8 cellular contexts compared by ENCODE assay signal in the genomic region with DNA sequence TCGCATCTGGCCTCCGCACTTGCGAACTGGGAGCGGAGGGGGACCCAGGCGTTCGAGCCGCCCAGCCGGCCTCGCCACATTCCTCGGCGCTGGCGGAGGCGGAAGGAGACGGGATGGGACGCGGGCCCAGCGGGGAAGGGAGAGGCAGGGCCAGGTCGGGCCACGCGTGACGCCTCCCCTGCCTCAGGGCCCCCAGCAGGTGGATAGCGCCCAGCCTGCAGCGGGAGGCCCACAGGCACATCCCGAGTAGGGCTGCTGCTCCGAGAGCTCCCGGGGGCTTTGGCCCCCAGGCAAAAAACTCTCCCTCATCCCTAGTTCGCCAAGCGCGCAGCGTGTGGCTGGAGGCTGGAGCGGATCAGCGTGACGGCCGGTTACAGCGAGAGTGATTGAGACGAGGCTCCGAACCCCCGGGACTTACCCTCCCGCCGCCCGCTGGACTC. TPM values are rescaled to one million over a fixed set of nuclear protein-coding genes. Genes with fewer than 3 reads are reported as not detected.
DNase-seq lines count a peak whose midpoint lies in the region; ATAC-seq and TF ChIP-seq lines count a peak whose summit lies in the region.

No MANE protein-coding gene starts in this region.

- peak overlapping the region; percentile 40 to 87 (median 69) for H3K4me3 Mint-ChIP-seq in CD8-positive, alpha-beta memory T cell
- H3K4me3 Mint-ChIP-seq in activated T-helper 2 cell treated with anti-CD3 and anti-CD28 coated beads, Interferon-gamma antibody, Interleukin-2, Interleukin-4, amounts not matched to agents 10 μg/mL and 5 μg/mL and 100 μg/mL, durations not matched to agents 14 hours and 24 hours and 36 hours (ENCODE audit: low read depth), result peak overlapping the region; percentile 64

- H3K36me3 Mint-ChIP-seq in CD8-positive, alpha-beta memory T cell, result no peaks in the 10 kb centered on the region
- no peaks in the 10 kb centered on the region for H3K36me3 Mint-ChIP-seq in activated T-helper 2 cell treated with anti-CD3 and anti-CD28 coated beads, Interferon-gamma antibody, Interleukin-2, Interleukin-4, amounts not matched to agents 10 μg/mL and 5 μg/mL and 100 μg/mL, durations not matched to agents 14 hours and 24 hours and 36 hours (ENCODE audit: low read depth)

- in situ Hi-C loops in GM13976 (cut with MboI; ENCODE audit: low sequenced_read_pairs, unreplicated experiment), result no loop called here

- ATAC-seq in left ventricle myocardium superior (peak; percentile 18), psoas muscle (peak in 3 of 4 donors; percentile 21 to 29 (median 26)), GM18873 (IDR thresholded peaks at IDR 0.05; ENCODE audit: low FRiP score, unreplicated experiment) (no peak)

- H3K4me1 Mint-ChIP-seq in CD8-positive, alpha-beta memory T cell, result peaks cover 38 to 63% (median 50%) of the 10 kb centered on the region in 3 donors
- H3K4me1 Mint-ChIP-seq in activated T-helper 2 cell treated with anti-CD3 and anti-CD28 coated beads, Interferon-gamma antibody, Interleukin-2, Interleukin-4, amounts not matched to agents 10 μg/mL and 5 μg/mL and 100 μg/mL, durations not matched to agents 14 hours and 24 hours and 36 hours (ENCODE audit: low read depth), result peaks cover 33% of the 10 kb centered on the region

- H3K9me3 Mint-ChIP-seq in CD8-positive, alpha-beta memory T cell, result no peaks in the 10 kb centered on the region
- H3K9me3 Mint-ChIP-seq in activated T-helper 2 cell treated with anti-CD3 and anti-CD28 coated beads, Interferon-gamma antibody, Interleukin-2, Interleukin-4, amounts not matched to agents 10 μg/mL and 5 μg/mL and 100 μg/mL, durations not matched to agents 14 hours and 24 hours and 36 hours, result no peaks in the 10 kb centered on the region

- peaks cover 37 to 39% of the 10 kb centered on the region in 2 donors for H3K27me3 Mint-ChIP-seq in CD8-positive, alpha-beta memory T cell
- H3K27me3 Mint-ChIP-seq in activated T-helper 2 cell treated with anti-CD3 and anti-CD28 coated beads, Interferon-gamma antibody, Interleukin-2, Interleukin-4, amounts not matched to agents 10 μg/mL and 5 μg/mL and 100 μg/mL, durations not matched to agents 14 hours and 24 hours and 36 hours (ENCODE audit: low read depth), result peaks cover 39% of the 10 kb centered on the region

- H3K27ac ChIP-seq in CD8-positive, alpha-beta memory T cell (ENCODE audit: low read depth, low read length), result peak overlapping the region; percentile 57
- no peak overlapping the region; the same call in 1 of the 2 replicates for H3K27ac ChIP-seq in HUES64 (ENCODE audit: low read depth, low read length)
- H3K27ac ChIP-seq in psoas muscle, result peak overlapping the region; percentile 81

- peak overlapping the region in 1 of 8 donors; percentile 51 for H3K27ac Mint-ChIP-seq in CD8-positive, alpha-beta memory T cell
- no peak overlapping the region for H3K27ac Mint-ChIP-seq in activated T-helper 2 cell treated with anti-CD3 and anti-CD28 coated beads, Interferon-gamma antibody, Interleukin-2, Interleukin-4, amounts not matched to agents 10 μg/mL and 5 μg/mL and 100 μg/mL, durations not matched to agents 14 hours and 24 hours and 36 hours

- POLR2A ChIA-PET in CD8-positive, alpha-beta memory T cell (lab: Charles Lee), result no interaction called here

- no peak for TF ChIP-seq CTCF in psoas muscle (IDR thresholded peaks at IDR 0.05)
- TF ChIP-seq CTCF in GM13976 (IDR thresholded peaks at IDR 0.05; ENCODE audit: borderline replicate concordance, control extremely low read depth, extremely low read depth, insufficient read depth, missing control alignments), result no peak

- CTCF ChIA-PET in CD8-positive, alpha-beta memory T cell (lab: Charles Lee), result interaction anchor here (1.2 to 1.6 kb wide), 4 partner anchors 9 to 98 kb away, joined by 3 to 5 read pairs (median 3); a partner anchor contains a TSS

- H3K36me3 ChIP-seq in CD8-positive, alpha-beta memory T cell (ENCODE audit: insufficient read depth, low read length), result no peaks in the 10 kb centered on the region
- H3K36me3 ChIP-seq in HUES64 (ENCODE audit: insufficient read depth, low read length), result peaks cover 7% of the 10 kb centered on the region; the same call in 1 of the 2 replicates
- H3K36me3 ChIP-seq in psoas muscle (ENCODE audit: insufficient read depth in 1 of 2, low read depth in 1 of 2), result peaks cover 0 to 30% of the 10 kb centered on the region in 2 donors

- H3K9ac ChIP-seq in HUES64 (ENCODE audit: low read depth, low read length), result peak overlapping the region; percentile 27

- peaks cover 51% of the 10 kb centered on the region for H3K27me3 ChIP-seq in CD8-positive, alpha-beta memory T cell (ENCODE audit: insufficient read depth, low read length, poor library complexity, severe bottlenecking)
- H3K27me3 ChIP-seq in HUES64 (ENCODE audit: insufficient read depth, low read length), result peaks cover 60% of the 10 kb centered on the region
- H3K27me3 ChIP-seq in psoas muscle (ENCODE audit: insufficient read depth in 3 of 3, low read length in 2 of 3), result no peaks in the 10 kb centered on the region

- H3K4me1 ChIP-seq in CD8-positive, alpha-beta memory T cell (ENCODE audit: insufficient read depth, low read length), result peaks cover 68% of the 10 kb centered on the region
- peaks cover 39% of the 10 kb centered on the region for H3K4me1 ChIP-seq in HUES64 (ENCODE audit: insufficient read depth, low read length)
- H3K4me1 ChIP-seq in psoas muscle, result peaks cover 45% of the 10 kb centered on the region

- DNase-seq in CD8-positive, alpha-beta memory T cell, result no peak
- no peak for DNase-seq in activated T-helper 2 cell treated with anti-CD3 and anti-CD28 coated beads, Interferon-gamma antibody, Interleukin-2, Interleukin-4, amounts not matched to agents 10 μg/mL and 5 μg/mL and 100 μg/mL, durations not matched to agents 14 hours and 24 hours and 36 hours (ENCODE audit: low spot score)
- DNase-seq in left ventricle myocardium superior (peak; percentile 77), psoas muscle (peak; percentile 68 to 83), COLO829 (ENCODE audit: low spot score) (no peak), GM13976 (ENCODE audit: low spot score) (no peak)

- peak overlapping the region; percentile 67 for H3K4me3 ChIP-seq in CD8-positive, alpha-beta memory T cell (ENCODE audit: low read length)
- H3K4me3 ChIP-seq in HUES64 (ENCODE audit: low read length) (peak overlapping the region; percentile 94), psoas muscle (peak overlapping the region; percentile 96)

- intact Hi-C loops in activated T-helper 2 cell treated with anti-CD3 and anti-CD28 coated beads, Interferon-gamma antibody, Interleukin-2, Interleukin-4, amounts not matched to agents 10 μg/mL and 5 μg/mL and 100 μg/mL, durations not matched to agents 14 hours and 24 hours and 36 hours (cut with micrococcal nuclease), result loop anchor here (2.0 to 5.0 kb wide), 3 partner anchors 17 to 106 kb away; a partner anchor contains a TSS
- intact Hi-C loops in left ventricle myocardium superior (cut with micrococcal nuclease), result no loop called here
- intact Hi-C loops in psoas muscle (cut with DNase I), result loop anchor here (2.0 to 10.0 kb wide), 3 partner anchors 57 to 361 kb away; a partner anchor contains a TSS

- H3K9me3 ChIP-seq in CD8-positive, alpha-beta memory T cell (ENCODE audit: low read length), result no peaks in the 10 kb centered on the region
- H3K9me3 ChIP-seq in HUES64 (ENCODE audit: insufficient read depth, low read depth, low read length) (no peaks in the 10 kb centered on the region), psoas muscle (no peaks in the 10 kb centered on the region)

- under 1% methylated on average over 41 of the region's 41 CpGs for WGBS in HUES64
- WGBS in psoas muscle, 3 donors, result 1% methylated on average over 35 to 41 of the region's 41 CpGs

RNA-seq across cellular contexts. Expression of a gene that starts 0.8 kb away (rescaled TPM):
- total RNA-seq in CD8-positive, alpha-beta memory T cell, result under 1 TPM; 0.38 to 0.70 TPM
- not detected for polyA plus RNA-seq in CD8-positive, alpha-beta memory T cell
- polyA plus RNA-seq in HUES64 (2013, experiment 1 of 2), result 10.0 TPM
- polyA plus RNA-seq in HUES64 (2013, experiment 2 of 2), result 12.9 TPM
- 0.57 and 1.0 TPM in 2 replicates for total RNA-seq in activated T-helper 2 cell treated with anti-CD3 and anti-CD28 coated beads, Interferon-gamma antibody, Interleukin-2, Interleukin-4, amounts not matched to agents 10 μg/mL and 5 μg/mL and 100 μg/mL, durations not matched to agents 14 hours and 24 hours and 36 hours
- total RNA-seq in left ventricle myocardium superior (35.7 TPM), psoas muscle (10 to 100 TPM; 15.0 to 33.8 (median 28.0) TPM)
- 10 to 100 TPM; 12.7 to 15.8 (median 14.2) TPM for polyA plus RNA-seq in psoas muscle

RNA-seq across cellular contexts. Expression of a gene that starts 5.6 kb away (rescaled TPM):
- under 1 TPM; 0.18 to 0.20 TPM for total RNA-seq in CD8-positive, alpha-beta memory T cell
- polyA plus RNA-seq in CD8-positive, alpha-beta memory T cell, result 1.9 TPM
- polyA plus RNA-seq in HUES64 (2013, experiment 1 of 2), result 0.20 TPM
- polyA plus RNA-seq in HUES64 (2013, experiment 2 of 2), result 1.1 TPM
- 0.16 and 0.23 TPM in 2 replicates for total RNA-seq in activated T-helper 2 cell treated with anti-CD3 and anti-CD28 coated beads, Interferon-gamma antibody, Interleukin-2, Interleukin-4, amounts not matched to agents 10 μg/mL and 5 μg/mL and 100 μg/mL, durations not matched to agents 14 hours and 24 hours and 36 hours
- 1.7 TPM for total RNA-seq in left ventricle myocardium superior
- 1 to 10 TPM; 1.2 to 5.0 (median 2.8) TPM for total RNA-seq in psoas muscle
- polyA plus RNA-seq in psoas muscle, result 1 to 10 TPM; 1.0 to 3.3 (median 1.6) TPM

RNA-seq across cellular contexts. Expression of a gene that starts 6.3 kb away (rescaled TPM):
- total RNA-seq in CD8-positive, alpha-beta memory T cell, result 1 to 10 TPM; 1.2 to 1.7 TPM
- 1.1 TPM for polyA plus RNA-seq in CD8-positive, alpha-beta memory T cell
- 4.1 TPM for polyA plus RNA-seq in HUES64 (2013, experiment 1 of 2)
- 6.6 TPM for polyA plus RNA-seq in HUES64 (2013, experiment 2 of 2)
- 1.3 and 2.4 TPM in 2 replicates for total RNA-seq in activated T-helper 2 cell treated with anti-CD3 and anti-CD28 coated beads, Interferon-gamma antibody, Interleukin-2, Interleukin-4, amounts not matched to agents 10 μg/mL and 5 μg/mL and 100 μg/mL, durations not matched to agents 14 hours and 24 hours and 36 hours
- total RNA-seq in left ventricle myocardium superior, result 7.0 TPM
- total RNA-seq in psoas muscle, result 1 to 10 TPM; 1.9 to 2.6 (median 2.2) TPM
- 1 to 10 TPM; 1.0 to 3.4 (median 1.1) TPM for polyA plus RNA-seq in psoas muscle

RNA-seq across cellular contexts. Expression of a gene that starts 16.9 kb away (rescaled TPM):
- total RNA-seq in CD8-positive, alpha-beta memory T cell, result 10 to 100 TPM; 10.6 to 11.6 TPM
- 3.4 TPM for polyA plus RNA-seq in CD8-positive, alpha-beta memory T cell
- 8.3 TPM for polyA plus RNA-seq in HUES64 (2013, experiment 1 of 2)
- 10.7 TPM for polyA plus RNA-seq in HUES64 (2013, experiment 2 of 2)
- 12.2 and 12.6 TPM in 2 replicates for total RNA-seq in activated T-helper 2 cell treated with anti-CD3 and anti-CD28 coated beads, Interferon-gamma antibody, Interleukin-2, Interleukin-4, amounts not matched to agents 10 μg/mL and 5 μg/mL and 100 μg/mL, durations not matched to agents 14 hours and 24 hours and 36 hours
- total RNA-seq in left ventricle myocardium superior (17.1 TPM), psoas muscle (10 to 100 TPM in 1 of 4 donors, 1 to 10 TPM in 3; 3.8 to 11.9 (median 5.7) TPM)
- 1 to 10 TPM; 2.7 to 4.9 (median 4.2) TPM for polyA plus RNA-seq in psoas muscle

Comparison
In these comparisons a context has a peak if more than half of its experiments do, and no peak if none do; other contexts are left out.
1. DNase-seq: peak in left ventricle myocardium superior (single experiment) and psoas muscle (2 of 2); none in CD8-positive, alpha-beta memory T cell (0 of 5), activated T-helper 2 cell treated with anti-CD3 and anti-CD28 coated beads, Interferon-gamma antibody, Interleukin-2, Interleukin-4, amounts not matched to agents 10 μg/mL and 5 μg/mL and 100 μg/mL, durations not matched to agents 14 hours and 24 hours and 36 hours (single experiment), COLO829 (single experiment) and GM13976 (single experiment).
2. Peak in every context shown above with its lines, with median percentiles within 50 percentile points of each other: H3K4me3 ChIP-seq.